ENCODE assay signal across 8 cellular contexts in the genomic region with DNA sequence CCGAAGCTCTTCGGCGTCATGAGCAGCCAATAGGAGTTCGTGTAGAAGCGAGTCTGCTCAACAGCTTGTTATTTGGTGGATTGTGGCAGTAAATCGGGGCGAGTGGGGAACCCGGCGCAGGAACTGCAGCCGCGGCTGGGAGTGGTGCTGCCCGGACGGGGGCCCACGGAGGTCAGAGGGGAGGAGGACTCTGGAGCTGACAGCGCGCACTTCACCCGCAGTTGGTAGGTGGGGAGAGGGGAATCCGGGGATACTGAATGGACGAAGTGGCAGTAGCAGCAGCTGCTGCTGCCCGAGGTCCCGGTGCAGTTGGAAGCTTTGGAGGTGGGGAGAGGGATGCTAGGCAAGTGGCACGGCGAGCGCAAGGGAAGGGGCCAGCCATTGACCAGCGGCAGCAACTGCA. TPM values are rescaled to one million over a fixed set of nuclear protein-coding genes. Genes with fewer than 3 reads are reported as not detected.
DNase-seq lines count a peak whose midpoint lies in the region; ATAC-seq and TF ChIP-seq lines count a peak whose summit lies in the region.

A gene with protein sequence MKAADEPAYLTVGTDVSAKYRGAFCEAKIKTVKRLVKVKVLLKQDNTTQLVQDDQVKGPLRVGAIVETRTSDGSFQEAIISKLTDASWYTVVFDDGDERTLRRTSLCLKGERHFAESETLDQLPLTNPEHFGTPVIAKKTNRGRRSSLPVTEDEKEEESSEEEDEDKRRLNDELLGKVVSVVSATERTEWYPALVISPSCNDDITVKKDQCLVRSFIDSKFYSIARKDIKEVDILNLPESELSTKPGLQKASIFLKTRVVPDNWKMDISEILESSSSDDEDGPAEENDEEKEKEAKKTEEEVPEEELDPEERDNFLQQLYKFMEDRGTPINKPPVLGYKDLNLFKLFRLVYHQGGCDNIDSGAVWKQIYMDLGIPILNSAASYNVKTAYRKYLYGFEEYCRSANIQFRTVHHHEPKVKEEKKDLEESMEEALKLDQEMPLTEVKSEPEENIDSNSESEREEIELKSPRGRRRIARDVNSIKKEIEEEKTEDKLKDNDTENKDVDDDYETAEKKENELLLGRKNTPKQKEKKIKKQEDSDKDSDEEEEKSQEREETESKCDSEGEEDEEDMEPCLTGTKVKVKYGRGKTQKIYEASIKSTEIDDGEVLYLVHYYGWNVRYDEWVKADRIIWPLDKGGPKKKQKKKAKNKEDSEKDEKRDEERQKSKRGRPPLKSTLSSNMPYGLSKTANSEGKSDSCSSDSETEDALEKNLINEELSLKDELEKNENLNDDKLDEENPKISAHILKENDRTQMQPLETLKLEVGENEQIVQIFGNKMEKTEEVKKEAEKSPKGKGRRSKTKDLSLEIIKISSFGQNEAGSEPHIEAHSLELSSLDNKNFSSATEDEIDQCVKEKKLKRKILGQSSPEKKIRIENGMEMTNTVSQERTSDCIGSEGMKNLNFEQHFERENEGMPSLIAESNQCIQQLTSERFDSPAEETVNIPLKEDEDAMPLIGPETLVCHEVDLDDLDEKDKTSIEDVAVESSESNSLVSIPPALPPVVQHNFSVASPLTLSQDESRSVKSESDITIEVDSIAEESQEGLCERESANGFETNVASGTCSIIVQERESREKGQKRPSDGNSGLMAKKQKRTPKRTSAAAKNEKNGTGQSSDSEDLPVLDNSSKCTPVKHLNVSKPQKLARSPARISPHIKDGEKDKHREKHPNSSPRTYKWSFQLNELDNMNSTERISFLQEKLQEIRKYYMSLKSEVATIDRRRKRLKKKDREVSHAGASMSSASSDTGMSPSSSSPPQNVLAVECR (plus strand): TSS at position 79 of the 403 bp plus-strand sequence. CDS start 1,300 bp downstream, outside the sequence.

- no peaks in the 10 kb centered on the region for H3F3A ChIP-seq in smooth muscle cell (ENCODE audit: low read depth)

- TF ChIP-seq CTCF in BE2C (IDR thresholded peaks at IDR 0.05; ENCODE audit: low read depth, low read length) (no peak), OCI-LY3 (IDR thresholded peaks at IDR 0.05; ENCODE audit: low read depth, low read length) (no peak), smooth muscle cell (IDR thresholded peaks at IDR 0.05; ENCODE audit: borderline replicate concordance, insufficient read depth, poor library complexity, severe bottlenecking) (no peak)

- DNase-seq in BE2C (peak; percentile 89), adipocyte (ENCODE audit: low read depth) (no peak), smooth muscle cell (lab: John Stamatoyannopoulos, UW; ENCODE audit: unreplicated experiment) (peak; percentile 61), COLO829 (ENCODE audit: low spot score) (no peak), kidney glomerular epithelial cell (lab: John Stamatoyannopoulos, UW) (no peak)

- peak within 1 kb of the TSS; percentile 90 for H3K27ac ChIP-seq in OCI-LY3 (ENCODE audit: low read length)
- peak within 1 kb of the TSS; percentile 98 for H3K27ac ChIP-seq in smooth muscle cell (ENCODE audit: low read depth)

- H3K9ac ChIP-seq in OCI-LY3 (ENCODE audit: low read length) (peak within 1 kb of the TSS; percentile 91), adipocyte (ENCODE audit: low read length) (peak within 1 kb of the TSS; percentile 94), smooth muscle cell (ENCODE audit: low read depth) (peak within 1 kb of the TSS; percentile 94)

- under 1% methylated on average over 25 of the region's 25 CpGs for WGBS in smooth muscle cell (ENCODE audit: low lambda C conversion rate)

- H3K36me3 ChIP-seq in BE2C (peaks cover 24% of the 10 kb centered on the region), OCI-LY3 (replicated peaks; ENCODE audit: low read depth, low read length) (peaks cover 21% of the 10 kb centered on the region), adipocyte (ENCODE audit: control insufficient read depth, insufficient read depth, low read length, severe bottlenecking) (peaks cover 36% of the 10 kb centered on the region), smooth muscle cell (ENCODE audit: low read depth) (peaks cover 8% of the 10 kb centered on the region)

- H3K4me1 ChIP-seq in BE2C (no peaks in the 10 kb centered on the region), OCI-LY3 (ENCODE audit: low read length) (peaks cover 11% of the 10 kb centered on the region), adipocyte (ENCODE audit: control insufficient read depth, insufficient read depth, low read length) (peaks cover 17% of the 10 kb centered on the region), smooth muscle cell (ENCODE audit: low read depth) (peaks cover 9% of the 10 kb centered on the region)

- no peak for ATAC-seq in HG03108 (IDR thresholded peaks at IDR 0.05; ENCODE audit: unreplicated experiment)

- H3K27me3 ChIP-seq in BE2C (no peaks in the 10 kb centered on the region), OCI-LY3 (ENCODE audit: low read depth, low read length) (no peaks in the 10 kb centered on the region), adipocyte (replicated peaks; ENCODE audit: control insufficient read depth, insufficient read depth, low read length) (no peaks in the 10 kb centered on the region), smooth muscle cell (ENCODE audit: low read depth) (no peaks in the 10 kb centered on the region)

- H3K9me3 ChIP-seq in BE2C (no peaks in the 10 kb centered on the region), OCI-LY3 (ENCODE audit: insufficient read depth, low read length) (no peaks in the 10 kb centered on the region), adipocyte (ENCODE audit: control insufficient read depth, low read length) (no peaks in the 10 kb centered on the region), smooth muscle cell (replicated peaks; ENCODE audit: low read depth) (no peaks in the 10 kb centered on the region)

- H3K4me3 ChIP-seq in BE2C (ENCODE audit: low read depth, low read length): peak within 1 kb of the TSS; percentile 87
- H3K4me3 ChIP-seq in OCI-LY3 (ENCODE audit: low read length): peak within 1 kb of the TSS; percentile 95
- peak within 1 kb of the TSS; percentile 99 for H3K4me3 ChIP-seq in adipocyte (ENCODE audit: low read length)
- peak within 1 kb of the TSS; percentile 95 for H3K4me3 ChIP-seq in iPS-11a (ENCODE audit: low read depth, low read length)
- H3K4me3 ChIP-seq in smooth muscle cell: peak within 1 kb of the TSS; percentile 98

- H3K79me2 ChIP-seq in OCI-LY3 (ENCODE audit: low read length) (peaks cover 66% of the 10 kb centered on the region), smooth muscle cell (ENCODE audit: low read depth) (peaks cover 81% of the 10 kb centered on the region)

- H2AFZ ChIP-seq in OCI-LY3 (ENCODE audit: low read depth, low read length) (peak within 1 kb of the TSS; percentile 82), smooth muscle cell (ENCODE audit: low read depth) (peak within 1 kb of the TSS; percentile 83)

- H4K20me1 ChIP-seq in OCI-LY3 (ENCODE audit: insufficient read depth, low read length) (peaks cover 19% of the 10 kb centered on the region), smooth muscle cell (ENCODE audit: low read depth) (peaks cover 41% of the 10 kb centered on the region)

- H3K4me2 ChIP-seq in OCI-LY3 (ENCODE audit: low read length) (peak within 1 kb of the TSS; percentile 92), smooth muscle cell (peak within 1 kb of the TSS; percentile 91)

RNA-seq across cellular contexts. Expression of the gene that starts here (rescaled TPM):
- polyA plus RNA-seq in BE2C (2012; ENCODE audit: insufficient read depth, insufficient read length, low read depth): 16.4 TPM
- 14.1 and 14.6 TPM in 2 replicates for total RNA-seq in smooth muscle cell
- 18.4 and 24.9 TPM in 2 replicates for polyA plus RNA-seq in smooth muscle cell

Comparison
In these comparisons a context has a peak if more than half of its experiments do, and no peak if none do; other contexts are left out.
1. DNase-seq: peak in BE2C (single experiment) and smooth muscle cell (single experiment); none in adipocyte (single experiment), COLO829 (single experiment) and kidney glomerular epithelial cell (single experiment).
2. Peak in every context shown above with its lines, with median percentiles within 50 percentile points of each other: H3K4me3 ChIP-seq and H3K9ac ChIP-seq.